Comparison of ENCODE assay signal across 1 cellular context in genomic region chr17:75241996-75242460, GRCh38.
TF ChIP-seq lines count a peak whose summit lies in the region.

No MANE protein-coding gene starts in this region.

TF ChIP-seq in IMR-90, 13 proteins besides CTCF, POLR2A, EP300 and RAD21:
- no peak for TF ChIP-seq RCOR1 (IDR thresholded peaks at IDR 0.05; ENCODE audit: insufficient replicate concordance, low read length)
- TF ChIP-seq CHD1 (IDR thresholded peaks at IDR 0.05; ENCODE audit: low read depth, low read length): no peak
- peak; percentile 29; the same call in 1 of the 2 replicates for TF ChIP-seq USF2 (IDR thresholded peaks at IDR 0.05; ENCODE audit: low read depth, low read length)
- no peak for TF ChIP-seq NFE2L2 (IDR thresholded peaks at IDR 0.05; ENCODE audit: low read depth, low read length)
- TF ChIP-seq FOS (IDR thresholded peaks at IDR 0.05; ENCODE audit: low read depth, low read length): no peak
- TF ChIP-seq BHLHE40 (IDR thresholded peaks at IDR 0.05; ENCODE audit: low read depth, low read length): 0 out of 2 replicates have a peak, but pooled peaks have one; percentile 17
